In the genomic region with DNA sequence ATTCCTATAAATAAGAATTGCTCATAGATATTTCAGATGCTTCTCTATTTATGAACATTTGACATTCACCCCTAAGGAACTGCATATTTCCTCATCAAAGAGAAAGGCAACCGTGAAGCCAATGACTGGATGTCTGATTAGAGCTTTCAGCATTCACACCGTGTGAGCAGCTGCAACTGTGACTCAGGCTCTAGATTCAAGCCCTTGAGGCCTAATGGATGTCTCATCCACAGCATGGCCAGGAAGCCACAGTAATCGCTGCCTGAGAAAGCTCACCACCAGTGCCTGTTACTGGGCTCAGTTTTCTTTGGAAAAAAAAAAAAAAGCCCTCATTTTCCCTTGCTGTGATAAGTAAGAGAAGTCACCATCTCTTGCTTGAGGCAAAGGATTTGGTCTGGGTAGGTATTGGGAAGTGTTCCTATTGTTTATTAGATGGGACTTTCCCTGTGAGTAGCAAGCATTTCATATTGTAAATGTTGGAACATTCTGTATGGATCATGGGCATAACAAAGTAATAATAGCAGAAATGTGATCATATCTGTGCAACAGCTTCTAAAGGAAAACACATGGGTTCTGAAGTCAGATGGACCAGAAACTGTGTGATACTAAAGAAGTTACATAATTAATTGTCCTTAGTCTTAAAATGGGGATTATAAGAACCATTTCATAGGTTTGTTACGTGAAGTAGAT, we compare ENCODE assay signal across 21 cellular contexts.
DNase-seq lines count a peak whose midpoint lies in the region; ATAC-seq and TF ChIP-seq lines count a peak whose summit lies in the region.
"Had no signal": no experiment of that assay in that cellular context is flagged by ENCODE, and none has a peak within 500 bp of the region (broad histone marks: within the 10 kb centered on the region; RNA-seq: fewer than 3 reads in every experiment).

No MANE protein-coding gene starts in this region.

- H3K4me1 ChIP-seq in skeletal muscle tissue (ENCODE audit: control insufficient read depth in 3 of 3, insufficient read depth in 3 of 3, low read length in 3 of 3): peaks cover 0 to 8% (median 3%) of the 10 kb centered on the region in 3 donors
- H3K4me1 ChIP-seq: esophagus squamous epithelium, uterus had no signal

- no peak overlapping the region for H3K4me3 ChIP-seq in skeletal muscle tissue (ENCODE audit: low read length in 3 of 3)
- H3K4me3 ChIP-seq: esophagus squamous epithelium, K562, uterus had no signal

- H3K27me3 ChIP-seq in skeletal muscle tissue (ENCODE audit: control insufficient read depth in 3 of 3, insufficient read depth in 3 of 3, low read length in 3 of 3): no peaks in the 10 kb centered on the region
- H3K27me3 ChIP-seq: uterus had no signal

- H3K27ac ChIP-seq in skeletal muscle tissue (ENCODE audit: low read depth, low read length): peak overlapping the region; percentile 48
- H3K27ac ChIP-seq: esophagus squamous epithelium, uterus had no signal

- no peak for TF ChIP-seq CTCF in GM13976 (IDR thresholded peaks at IDR 0.05; ENCODE audit: borderline replicate concordance, control extremely low read depth, extremely low read depth, insufficient read depth, missing control alignments)

- ATAC-seq in GM21717 (IDR thresholded peaks at IDR 0.05; ENCODE audit: unreplicated experiment): no peak
- ATAC-seq: activated naive CD8-positive, alpha-beta T cell treated with anti-CD3 and anti-CD28 coated beads, Interleukin-2, amount 50 U/mL, for 24 hours; activated T-cell treated with anti-CD3 and anti-CD28 coated beads, Interleukin-2, amount 50 U/mL, for 4 hours; K562; Panc1; sciatic nerve had no signal

- in situ Hi-C loops in GM13976 (cut with MboI; ENCODE audit: low sequenced_read_pairs, unreplicated experiment): no loop called here

- H3K9me3 ChIP-seq in skeletal muscle tissue (ENCODE audit: control insufficient read depth in 3 of 3, low read length in 3 of 3): no peaks in the 10 kb centered on the region
- H3K9me3 ChIP-seq: esophagus squamous epithelium, uterus had no signal

- peak; percentile 47 for DNase-seq in NCI-H146 (lab: John Stamatoyannopoulos, UW)
- no peak for DNase-seq in NCI-H146 treated with DMSO at 0.1 percent for 48 hours (lab: John Stamatoyannopoulos, UW; ENCODE audit: unreplicated experiment)
- DNase-seq in amniotic epithelial cell (ENCODE audit: low read depth): peak; percentile 2
- DNase-seq in hepatic stellate cell (ENCODE audit: low spot score): peak; percentile 48
- DNase-seq in NCI-H1694 (lab: John Stamatoyannopoulos, UW): no peak
- DNase-seq in GM13976 (ENCODE audit: low spot score): no peak
- DNase-seq: 8988T; activated CD4-positive, alpha-beta T cell treated with anti-CD3 and anti-CD28 coated beads for 48 hours; activated naive CD8-positive, alpha-beta T cell treated with anti-CD3 and anti-CD28 coated beads, Interleukin-2, amount 50 U/mL, for 24 hours; activated T-cell treated with anti-CD3 and anti-CD28 coated beads, Interleukin-2, amount 50 U/mL, for 4 hours; COR-L47; esophagus squamous epithelium; H7; NCI-H1436 treated with DMSO at 0.1 percent for 48 hours; stimulated activated naive CD4-positive, alpha-beta T cell treated with Interleukin-2 at 50 U/mL for 16 hours; uterus had no signal

- no peak overlapping the region for H3K9ac ChIP-seq in skeletal muscle tissue (ENCODE audit: low read depth in 1 of 3, low read length in 3 of 3)

- H3K36me3 ChIP-seq in skeletal muscle tissue (ENCODE audit: control insufficient read depth in 3 of 3, insufficient read depth in 3 of 3, low read length in 3 of 3): no peaks in the 10 kb centered on the region
- H3K36me3 ChIP-seq: esophagus squamous epithelium, uterus had no signal

Comparison
In these comparisons a context has a peak if more than half of its experiments do, and no peak if none do; other contexts are left out.
1. DNase-seq: peak in NCI-H146 (single experiment), amniotic epithelial cell (single experiment) and hepatic stellate cell (single experiment); none in NCI-H146 treated with DMSO at 0.1 percent for 48 hours (single experiment), NCI-H1694 (single experiment) and GM13976 (single experiment).